ENCODE assay signal across 11 cellular contexts in genomic region chr1:54289061-54289938, GRCh38.
DNase-seq lines count a peak whose midpoint lies in the region; ATAC-seq, FAIRE-seq and TF ChIP-seq lines count a peak whose summit lies in the region.
"Had no signal": no experiment of that assay in that cellular context is flagged by ENCODE, and none has a peak within 500 bp of the region (broad histone marks: within the 10 kb centered on the region; RNA-seq: fewer than 3 reads in every experiment).

No MANE protein-coding gene starts in this region.

- H3K27ac ChIP-seq in lower lobe of right lung, result peak overlapping the region; percentile 36
- peak overlapping the region; percentile 91 to 94 for H3K27ac ChIP-seq in thoracic aorta

- peaks cover 1% of the 10 kb centered on the region for H3K36me3 Mint-ChIP-seq in activated naive CD4-positive, alpha-beta T cell treated with anti-CD3 and anti-CD28 coated beads for 36 hours (ENCODE audit: low read depth)
- H3K36me3 Mint-ChIP-seq in activated T-helper 1 cell treated with anti-CD3 and anti-CD28 coated beads, Interleukin-12 subunit alpha, Interleukin-12 subunit beta, Interleukin-2, Interleukin-4 antibody, amounts not matched to agents 30 ng/mL and 10 ng/mL and 1 ng/mL, durations not matched to agents 14 hours and 24 hours and 36 hours (ENCODE audit: low read depth), result peaks cover 6% of the 10 kb centered on the region

- no peak for ATAC-seq in lower lobe of right lung
- ATAC-seq in thoracic aorta (ENCODE audit: insufficient number of reproducible peaks, low FRiP score, low read depth), result no peak

- H3K9me3 ChIP-seq in lower lobe of right lung (no peaks in the 10 kb centered on the region), thoracic aorta (no peaks in the 10 kb centered on the region)

- H3K9me3 Mint-ChIP-seq in activated naive CD4-positive, alpha-beta T cell treated with anti-CD3 and anti-CD28 coated beads for 36 hours, result no peaks in the 10 kb centered on the region
- no peaks in the 10 kb centered on the region for H3K9me3 Mint-ChIP-seq in activated T-helper 1 cell treated with anti-CD3 and anti-CD28 coated beads, Interleukin-12 subunit alpha, Interleukin-12 subunit beta, Interleukin-2, Interleukin-4 antibody, amounts not matched to agents 30 ng/mL and 10 ng/mL and 1 ng/mL, durations not matched to agents 14 hours and 24 hours and 36 hours

- H3K27me3 ChIP-seq in lower lobe of right lung (ENCODE audit: low read depth) (no peaks in the 10 kb centered on the region), thoracic aorta (replicated peaks; ENCODE audit: insufficient read depth) (no peaks in the 10 kb centered on the region)

- intact Hi-C loops in activated naive CD4-positive, alpha-beta T cell treated with anti-CD3 and anti-CD28 coated beads for 36 hours (cut with micrococcal nuclease), result loop anchor here (10.0 kb wide), 2 partner anchors 426 to 926 kb away; partner anchors contain the start of genes TTC4 and USP24
- intact Hi-C loops in activated T-helper 1 cell treated with anti-CD3 and anti-CD28 coated beads, Interleukin-12 subunit alpha, Interleukin-12 subunit beta, Interleukin-2, Interleukin-4 antibody, amounts not matched to agents 30 ng/mL and 10 ng/mL and 1 ng/mL, durations not matched to agents 14 hours and 24 hours and 36 hours (cut with micrococcal nuclease), result loop anchor here (5.0 kb wide), 1 partner anchor 513 kb away; the partner anchor contains the start of gene TTC22
- intact Hi-C loops in lower lobe of right lung (cut with DNase I), result no loop called here

- DNase-seq in activated naive CD4-positive, alpha-beta T cell treated with anti-CD3 and anti-CD28 coated beads for 36 hours, result no peak
- DNase-seq in activated naive CD4-positive, alpha-beta T cell treated with Interleukin-2 at 50 U/mL for 16 hours, result no peak
- no peak for DNase-seq in activated T-helper 1 cell treated with anti-CD3 and anti-CD28 coated beads, Interleukin-12 subunit alpha, Interleukin-12 subunit beta, Interleukin-2, Interleukin-4 antibody, amounts not matched to agents 30 ng/mL and 10 ng/mL and 1 ng/mL, durations not matched to agents 14 hours and 24 hours and 36 hours (ENCODE audit: low spot score)
- no peak for DNase-seq in lower lobe of right lung
- DNase-seq in thoracic aorta (ENCODE audit: low spot score), result no peak
- DNase-seq in NCI-H187 treated with DMSO at 0.1 percent for 48 hours (lab: John Stamatoyannopoulos, UW), result no peak
- DNase-seq in DMS53 (lab: John Stamatoyannopoulos, UW), result no peak
- DNase-seq in GM19239 (ENCODE audit: insufficient read length, low spot score), result no peak
- DNase-seq: GDM1, islet precursor cell, NCI-H1105 treated with DMSO at 0.1 percent for 48 hours had no signal

- H3K4me1 Mint-ChIP-seq in activated naive CD4-positive, alpha-beta T cell treated with anti-CD3 and anti-CD28 coated beads for 36 hours (ENCODE audit: low read depth), result peaks cover 89% of the 10 kb centered on the region
- H3K4me1 Mint-ChIP-seq in activated T-helper 1 cell treated with anti-CD3 and anti-CD28 coated beads, Interleukin-12 subunit alpha, Interleukin-12 subunit beta, Interleukin-2, Interleukin-4 antibody, amounts not matched to agents 30 ng/mL and 10 ng/mL and 1 ng/mL, durations not matched to agents 14 hours and 24 hours and 36 hours (ENCODE audit: low read depth), result peaks cover 85% of the 10 kb centered on the region

- H3K27me3 Mint-ChIP-seq in activated naive CD4-positive, alpha-beta T cell treated with anti-CD3 and anti-CD28 coated beads for 36 hours (ENCODE audit: low read depth), result no peaks in the 10 kb centered on the region
- H3K27me3 Mint-ChIP-seq in activated T-helper 1 cell treated with anti-CD3 and anti-CD28 coated beads, Interleukin-12 subunit alpha, Interleukin-12 subunit beta, Interleukin-2, Interleukin-4 antibody, amounts not matched to agents 30 ng/mL and 10 ng/mL and 1 ng/mL, durations not matched to agents 14 hours and 24 hours and 36 hours (ENCODE audit: insufficient read depth), result no peaks in the 10 kb centered on the region

- no peak overlapping the region for H3K4me3 Mint-ChIP-seq in activated naive CD4-positive, alpha-beta T cell treated with anti-CD3 and anti-CD28 coated beads for 36 hours
- H3K4me3 Mint-ChIP-seq in activated T-helper 1 cell treated with anti-CD3 and anti-CD28 coated beads, Interleukin-12 subunit alpha, Interleukin-12 subunit beta, Interleukin-2, Interleukin-4 antibody, amounts not matched to agents 30 ng/mL and 10 ng/mL and 1 ng/mL, durations not matched to agents 14 hours and 24 hours and 36 hours, result peak overlapping the region; percentile 53

- peak overlapping the region; percentile 65 for H3K27ac Mint-ChIP-seq in activated naive CD4-positive, alpha-beta T cell treated with anti-CD3 and anti-CD28 coated beads for 36 hours
- peak overlapping the region; percentile 92 for H3K27ac Mint-ChIP-seq in activated T-helper 1 cell treated with anti-CD3 and anti-CD28 coated beads, Interleukin-12 subunit alpha, Interleukin-12 subunit beta, Interleukin-2, Interleukin-4 antibody, amounts not matched to agents 30 ng/mL and 10 ng/mL and 1 ng/mL, durations not matched to agents 14 hours and 24 hours and 36 hours

- CTCF ChIA-PET in activated naive CD4-positive, alpha-beta T cell treated with anti-CD3 and anti-CD28 coated beads for 36 hours (lab: Charles Lee), result interaction anchor here (0.6 to 1.5 kb wide), 3 partner anchors 22 to 200 kb away, joined by 3 read pairs; no protein-coding TSS in a partner anchor

- FAIRE-seq in GM19239 (lab: Jason Lieb, UNC), result no peak

- H3K36me3 ChIP-seq in lower lobe of right lung, result no peaks in the 10 kb centered on the region
- no peaks in the 10 kb centered on the region for H3K36me3 ChIP-seq in thoracic aorta

- H3K4me1 ChIP-seq in lower lobe of right lung, result peaks cover 44% of the 10 kb centered on the region
- H3K4me1 ChIP-seq in thoracic aorta (ENCODE audit: control insufficient read depth in 1 of 2, low read depth in 2 of 2), result peaks cover 65 to 87% of the 10 kb centered on the region in 2 donors

- no peak for TF ChIP-seq CTCF in lower lobe of right lung (IDR thresholded peaks at IDR 0.05)
- no peak for TF ChIP-seq CTCF in thoracic aorta (IDR thresholded peaks at IDR 0.05)

- H3K4me3 ChIP-seq in lower lobe of right lung (no peak overlapping the region), thoracic aorta (no peak overlapping the region)
